Comparison of ENCODE assay signal across 13 cellular contexts in genomic region chr5:163354685-163355084, GRCh38.
DNase-seq lines count a peak whose midpoint lies in the region; ATAC-seq and FAIRE-seq lines count a peak whose summit lies in the region.
"Had no signal": no experiment of that assay in that cellular context is flagged by ENCODE, and none has a peak within 500 bp of the region (broad histone marks: within the 10 kb centered on the region; RNA-seq: fewer than 3 reads in every experiment).

No MANE protein-coding gene starts in this region.

- no peaks in the 10 kb centered on the region for H3K4me1 ChIP-seq in small intestine (ENCODE audit: control insufficient read depth in 2 of 2, insufficient read depth in 1 of 2, low read depth in 1 of 2, low read length in 1 of 2)

- no peak overlapping the region for H3K4me3 ChIP-seq in small intestine (ENCODE audit: low read depth in 1 of 2, low read length in 2 of 2)
- H3K4me3 ChIP-seq: smooth muscle cell had no signal

- H3K36me3 ChIP-seq in small intestine (ENCODE audit: control insufficient read depth in 2 of 2, insufficient read depth in 2 of 2, low read length in 2 of 2) = no peaks in the 10 kb centered on the region

- no peaks in the 10 kb centered on the region for H3K9me3 ChIP-seq in small intestine (ENCODE audit: control insufficient read depth, low read depth)

- FAIRE-seq in small intestine (lab: Jason Lieb, UNC) = no peak

- no peak overlapping the region for H3K27ac ChIP-seq in small intestine (ENCODE audit: low read depth in 1 of 2, low read length in 1 of 2)

- peak; percentile 3 for DNase-seq in small intestine
- DNase-seq in amniotic stem cell (lab: John Stamatoyannopoulos, UW) = no peak
- no peak for DNase-seq in epidermal melanocyte (ENCODE audit: insufficient read length, low spot score)
- no peak for DNase-seq in HUDEP-2 (lab: John Stamatoyannopoulos, UW; ENCODE audit: unreplicated experiment in 76 of 76)
- DNase-seq: activated CD4-positive, CD25-positive, alpha-beta regulatory T cell; anterior cingulate cortex; mammary epithelial cell; NCI-H526 treated with DMSO at 0.1 percent for 48 hours had no signal

- ATAC-seq in GM19043 (IDR thresholded peaks at IDR 0.05; ENCODE audit: low read depth, unreplicated experiment) (peak; percentile 100), HG02642 (IDR thresholded peaks at IDR 0.05; ENCODE audit: poor library complexity, unreplicated experiment) (peak; percentile 100), HG03521 (IDR thresholded peaks at IDR 0.05; ENCODE audit: unreplicated experiment) (peak; percentile 99)
- ATAC-seq: esophagus mucosa had no signal

- H3K27me3 ChIP-seq in small intestine (ENCODE audit: control insufficient read depth in 2 of 2, insufficient read depth in 2 of 2, low read length in 2 of 2) = no peaks in the 10 kb centered on the region

- 38 to 55% (median 50%) methylated on average over 1 of the region's 1 CpG for WGBS in small intestine, 3 donors
